ENCODE assay signal across 9 cellular contexts in genomic region chr13:45368571-45368970, GRCh38. TPM values are rescaled to one million over a fixed set of nuclear protein-coding genes. Genes with fewer than 3 reads are reported as not detected.
DNase-seq lines count a peak whose midpoint lies in the region; ATAC-seq lines count a peak whose summit lies in the region.
"Had no signal": no experiment of that assay in that cellular context is flagged by ENCODE, and none has a peak within 500 bp of the region (broad histone marks: within the 10 kb centered on the region; RNA-seq: fewer than 3 reads in every experiment).

No MANE protein-coding gene starts in this region.

- intact Hi-C loops in activated T-helper 1 cell treated with anti-CD3 and anti-CD28 coated beads, Interleukin-12 subunit alpha, Interleukin-12 subunit beta, Interleukin-2, Interleukin-4 antibody, amounts not matched to agents 30 ng/mL and 10 ng/mL and 1 ng/mL, durations not matched to agents 14 hours and 24 hours and 36 hours (cut with micrococcal nuclease) = loop anchor here (5.0 kb wide), 1 partner anchor 36 kb away; no protein-coding TSS in a partner anchor

- H3K27ac Mint-ChIP-seq in activated naive CD4-positive, alpha-beta T cell treated with anti-CD3 and anti-CD28 coated beads, Interleukin-2, amount 50 U/mL, for 24 hours = peak overlapping the region; percentile 60
- peak overlapping the region; percentile 91 for H3K27ac Mint-ChIP-seq in activated T-helper 1 cell treated with anti-CD3 and anti-CD28 coated beads, Interleukin-12 subunit alpha, Interleukin-12 subunit beta, Interleukin-2, Interleukin-4 antibody, amounts not matched to agents 30 ng/mL and 10 ng/mL and 1 ng/mL, durations not matched to agents 14 hours and 24 hours and 36 hours
- H3K27ac Mint-ChIP-seq in immature natural killer cell = peak overlapping the region; percentile 72 to 87 (median 81)

- H3K36me3 Mint-ChIP-seq in activated naive CD4-positive, alpha-beta T cell treated with anti-CD3 and anti-CD28 coated beads, Interleukin-2, amount 50 U/mL, for 24 hours = peaks cover 8% of the 10 kb centered on the region
- H3K36me3 Mint-ChIP-seq in activated T-helper 1 cell treated with anti-CD3 and anti-CD28 coated beads, Interleukin-12 subunit alpha, Interleukin-12 subunit beta, Interleukin-2, Interleukin-4 antibody, amounts not matched to agents 30 ng/mL and 10 ng/mL and 1 ng/mL, durations not matched to agents 14 hours and 24 hours and 36 hours (ENCODE audit: low read depth) = peaks cover 40% of the 10 kb centered on the region
- H3K36me3 Mint-ChIP-seq in immature natural killer cell = peaks cover 4 to 14% (median 9%) of the 10 kb centered on the region in 3 donors

- DNase-seq in activated naive CD4-positive, alpha-beta T cell (lab: John Stamatoyannopoulos, UW) = no peak
- no peak for DNase-seq in activated T-helper 1 cell treated with anti-CD3 and anti-CD28 coated beads, Interleukin-12 subunit alpha, Interleukin-12 subunit beta, Interleukin-2, Interleukin-4 antibody, amounts not matched to agents 30 ng/mL and 10 ng/mL and 1 ng/mL, durations not matched to agents 14 hours and 24 hours and 36 hours (ENCODE audit: low spot score)
- DNase-seq in immature natural killer cell (no peak), 8988T (no peak), NCI-H1092 (lab: John Stamatoyannopoulos, UW) (no peak)
- DNase-seq: NCI-H226 had no signal

- H3K4me1 Mint-ChIP-seq in activated naive CD4-positive, alpha-beta T cell treated with anti-CD3 and anti-CD28 coated beads, Interleukin-2, amount 50 U/mL, for 24 hours = peaks cover 63% of the 10 kb centered on the region
- peaks cover 49% of the 10 kb centered on the region for H3K4me1 Mint-ChIP-seq in activated T-helper 1 cell treated with anti-CD3 and anti-CD28 coated beads, Interleukin-12 subunit alpha, Interleukin-12 subunit beta, Interleukin-2, Interleukin-4 antibody, amounts not matched to agents 30 ng/mL and 10 ng/mL and 1 ng/mL, durations not matched to agents 14 hours and 24 hours and 36 hours (ENCODE audit: low read depth)
- H3K4me1 Mint-ChIP-seq in immature natural killer cell = peaks cover 37 to 42% of the 10 kb centered on the region in 2 donors

- H3K27me3 Mint-ChIP-seq in activated naive CD4-positive, alpha-beta T cell treated with anti-CD3 and anti-CD28 coated beads, Interleukin-2, amount 50 U/mL, for 24 hours = no peaks in the 10 kb centered on the region
- H3K27me3 Mint-ChIP-seq in activated T-helper 1 cell treated with anti-CD3 and anti-CD28 coated beads, Interleukin-12 subunit alpha, Interleukin-12 subunit beta, Interleukin-2, Interleukin-4 antibody, amounts not matched to agents 30 ng/mL and 10 ng/mL and 1 ng/mL, durations not matched to agents 14 hours and 24 hours and 36 hours (ENCODE audit: insufficient read depth) = no peaks in the 10 kb centered on the region
- H3K27me3 Mint-ChIP-seq in immature natural killer cell (ENCODE audit: low read depth in 3 of 3) = peaks cover 2 to 4% (median 4%) of the 10 kb centered on the region in 3 donors

- peak overlapping the region; percentile 7 for H3K4me3 Mint-ChIP-seq in activated naive CD4-positive, alpha-beta T cell treated with anti-CD3 and anti-CD28 coated beads, Interleukin-2, amount 50 U/mL, for 24 hours
- H3K4me3 Mint-ChIP-seq in activated T-helper 1 cell treated with anti-CD3 and anti-CD28 coated beads, Interleukin-12 subunit alpha, Interleukin-12 subunit beta, Interleukin-2, Interleukin-4 antibody, amounts not matched to agents 30 ng/mL and 10 ng/mL and 1 ng/mL, durations not matched to agents 14 hours and 24 hours and 36 hours = peak overlapping the region; percentile 28
- peak overlapping the region in 4 of 5 donors; percentile 36 to 61 (median 40) for H3K4me3 Mint-ChIP-seq in immature natural killer cell

- peaks cover 4% of the 10 kb centered on the region for H3K9me3 Mint-ChIP-seq in activated naive CD4-positive, alpha-beta T cell treated with anti-CD3 and anti-CD28 coated beads, Interleukin-2, amount 50 U/mL, for 24 hours
- peaks cover 5% of the 10 kb centered on the region for H3K9me3 Mint-ChIP-seq in activated T-helper 1 cell treated with anti-CD3 and anti-CD28 coated beads, Interleukin-12 subunit alpha, Interleukin-12 subunit beta, Interleukin-2, Interleukin-4 antibody, amounts not matched to agents 30 ng/mL and 10 ng/mL and 1 ng/mL, durations not matched to agents 14 hours and 24 hours and 36 hours
- no peaks in the 10 kb centered on the region for H3K9me3 Mint-ChIP-seq in immature natural killer cell

- no peak for ATAC-seq in GM21528 (IDR thresholded peaks at IDR 0.05; ENCODE audit: low FRiP score, unreplicated experiment)
- no peak for ATAC-seq in GM18907 (IDR thresholded peaks at IDR 0.05; ENCODE audit: unreplicated experiment)

RNA-seq across cellular contexts. Expression of gene TPT1, which starts 27.6 kb away (rescaled TPM):
- 2,353 and 2,360 TPM in 2 replicates for total RNA-seq in activated T-helper 1 cell treated with anti-CD3 and anti-CD28 coated beads, Interleukin-12 subunit alpha, Interleukin-12 subunit beta, Interleukin-2, Interleukin-4 antibody, amounts not matched to agents 30 ng/mL and 10 ng/mL and 1 ng/mL, durations not matched to agents 14 hours and 24 hours and 36 hours
- 1,000 to 10,000 TPM; 1,111 to 3,245 (median 1,774) TPM for polyA plus RNA-seq in immature natural killer cell

RNA-seq across cellular contexts. Expression of gene SLC25A30, which starts 49.6 kb away (rescaled TPM):
- 16.0 and 16.3 TPM in 2 replicates for total RNA-seq in activated T-helper 1 cell treated with anti-CD3 and anti-CD28 coated beads, Interleukin-12 subunit alpha, Interleukin-12 subunit beta, Interleukin-2, Interleukin-4 antibody, amounts not matched to agents 30 ng/mL and 10 ng/mL and 1 ng/mL, durations not matched to agents 14 hours and 24 hours and 36 hours
- polyA plus RNA-seq in immature natural killer cell = 1 to 10 TPM in 2 of 3 donors, under 1 TPM in 1; 0.77 to 2.0 (median 1.5) TPM
